17 cellular contexts compared by ENCODE assay signal in the genomic region with DNA sequence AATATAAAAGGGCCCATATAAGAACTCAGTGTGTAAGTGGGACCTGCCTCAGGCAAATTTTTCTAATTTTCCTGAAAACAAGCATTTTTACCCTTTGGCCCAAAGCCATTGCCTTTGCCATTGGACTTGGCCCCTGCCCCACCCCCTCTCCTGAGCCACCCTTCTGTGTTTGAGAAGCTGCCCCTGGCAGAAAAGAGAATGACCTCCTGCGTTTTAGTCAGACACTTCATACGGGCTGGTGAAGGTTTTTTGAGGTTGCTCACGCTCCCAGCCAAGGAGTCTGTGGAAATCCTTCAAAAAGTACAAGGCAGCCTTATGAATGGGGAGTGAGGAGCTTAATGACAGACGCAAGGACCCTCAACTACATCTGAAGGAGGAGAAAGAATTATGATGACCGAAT.
DNase-seq lines count a peak whose midpoint lies in the region; ATAC-seq and TF ChIP-seq lines count a peak whose summit lies in the region.
"Had no signal": no experiment of that assay in that cellular context is flagged by ENCODE, and none has a peak within 500 bp of the region (broad histone marks: within the 10 kb centered on the region; RNA-seq: fewer than 3 reads in every experiment).

No MANE protein-coding gene starts in this region.

- DNase-seq in AG20443 (ENCODE audit: low spot score), result peak; percentile 44
- DNase-seq in adrenal gland, result peak in 4 of 7 donors; percentile 11 to 49 (median 26)
- DNase-seq in left lung, result no peak
- peak in 1 of 49 donors; percentile 35 for DNase-seq in substantia nigra (lab: John Stamatoyannopoulos, UW)
- no peak for DNase-seq in effector memory CD8-positive, alpha-beta T cell
- no peak for DNase-seq in activated CD4-positive, alpha-beta T cell treated with anti-CD3 and anti-CD28 coated beads, Interleukin-2, amount 10 ng/mL, durations not matched to agents 7 days and 5 days
- DNase-seq: CD8-positive, alpha-beta T cell; Karpas-422; MM.1S; NCI-H1105 treated with DMSO at 0.1 percent for 48 hours; NCI-H187; NCI-H446 treated with DMSO at 0.1 percent for 48 hours; NCI-H774; Right ventricle myocardium superior had no signal

- H3K9me3 Mint-ChIP-seq in effector memory CD8-positive, alpha-beta T cell, result no peaks in the 10 kb centered on the region
- H3K9me3 Mint-ChIP-seq in activated CD4-positive, alpha-beta T cell treated with anti-CD3 and anti-CD28 coated beads, Interleukin-2, amount 10 ng/mL, durations not matched to agents 7 days and 5 days, result no peaks in the 10 kb centered on the region
- H3K9me3 Mint-ChIP-seq: CD8-positive, alpha-beta T cell had no signal

- H3K27me3 ChIP-seq in adrenal gland (no peaks in the 10 kb centered on the region), left lung (peaks cover 0 to 40% of the 10 kb centered on the region in 2 donors)

- no peak overlapping the region for H3K27ac ChIP-seq in adrenal gland
- H3K27ac ChIP-seq in left lung, result no peak overlapping the region
- H3K27ac ChIP-seq in substantia nigra (ENCODE audit: low read depth, low read length, poor library complexity, severe bottlenecking), result peak overlapping the region; percentile 3

- ATAC-seq in left lung, result peak; percentile 28
- ATAC-seq in HG02759 (IDR thresholded peaks at IDR 0.05; ENCODE audit: unreplicated experiment), result no peak
- no peak for ATAC-seq in effector memory CD8-positive, alpha-beta T cell (replicated peaks)
- ATAC-seq in GM18909 (IDR thresholded peaks at IDR 0.05; ENCODE audit: poor library complexity, unreplicated experiment), result no peak
- ATAC-seq: CD8-positive, alpha-beta T cell had no signal

- H3K9me3 ChIP-seq in adrenal gland (replicated peaks in 1 of 3) (no peaks in the 10 kb centered on the region), left lung (no peaks in the 10 kb centered on the region)

- peaks cover 0 to 3% of the 10 kb centered on the region in 2 donors for H3K4me1 Mint-ChIP-seq in effector memory CD8-positive, alpha-beta T cell (ENCODE audit: low read depth in 2 of 2)
- no peaks in the 10 kb centered on the region for H3K4me1 Mint-ChIP-seq in activated CD4-positive, alpha-beta T cell treated with anti-CD3 and anti-CD28 coated beads, Interleukin-2, amount 10 ng/mL, durations not matched to agents 7 days and 5 days

- H3K27me3 Mint-ChIP-seq in effector memory CD8-positive, alpha-beta T cell, result peaks cover 12 to 50% of the 10 kb centered on the region in 2 donors
- H3K27me3 Mint-ChIP-seq in activated CD4-positive, alpha-beta T cell treated with anti-CD3 and anti-CD28 coated beads, Interleukin-2, amount 10 ng/mL, durations not matched to agents 7 days and 5 days, result peaks cover 3% of the 10 kb centered on the region

- TF ChIP-seq CTCF in adrenal gland (IDR thresholded peaks at IDR 0.05) (no peak), left lung (IDR thresholded peaks at IDR 0.05) (no peak)

- TF ChIP-seq POLR2A in adrenal gland (IDR thresholded peaks at IDR 0.05), result no peak

- H3K36me3 Mint-ChIP-seq in effector memory CD8-positive, alpha-beta T cell (ENCODE audit: insufficient read depth), result no peaks in the 10 kb centered on the region
- H3K36me3 Mint-ChIP-seq in activated CD4-positive, alpha-beta T cell treated with anti-CD3 and anti-CD28 coated beads, Interleukin-2, amount 10 ng/mL, durations not matched to agents 7 days and 5 days (ENCODE audit: low read depth), result no peaks in the 10 kb centered on the region
- H3K36me3 Mint-ChIP-seq: CD8-positive, alpha-beta T cell had no signal

- CTCF ChIA-PET in activated CD4-positive, alpha-beta T cell treated with anti-CD3 and anti-CD28 coated beads, Interleukin-2, amount 10 ng/mL, durations not matched to agents 7 days and 5 days (lab: Charles Lee), result interaction anchor here (0.8 kb wide), 1 partner anchor 9 kb away, joined by 4 read pairs; no protein-coding TSS in a partner anchor

- intact Hi-C loops in adrenal gland (cut with DNase I), result loop anchor here in 1 of 2 donors (5.0 kb wide), 1 partner anchor 310 kb away; the partner anchor contains the start of gene SLIT3
- intact Hi-C loops in left lung (cut with DNase I), result no loop called here

- H3K4me3 Mint-ChIP-seq in effector memory CD8-positive, alpha-beta T cell, result no peak overlapping the region
- no peak overlapping the region for H3K4me3 Mint-ChIP-seq in activated CD4-positive, alpha-beta T cell treated with anti-CD3 and anti-CD28 coated beads, Interleukin-2, amount 10 ng/mL, durations not matched to agents 7 days and 5 days
- H3K4me3 Mint-ChIP-seq: B cell; CD8-positive, alpha-beta T cell had no signal

- H3K4me1 ChIP-seq in adrenal gland (replicated peaks in 1 of 2), result peaks cover 0 to 7% of the 10 kb centered on the region in 2 donors
- no peaks in the 10 kb centered on the region for H3K4me1 ChIP-seq in left lung

- H3K27ac Mint-ChIP-seq in effector memory CD8-positive, alpha-beta T cell, result no peak overlapping the region
- no peak overlapping the region for H3K27ac Mint-ChIP-seq in activated CD4-positive, alpha-beta T cell treated with anti-CD3 and anti-CD28 coated beads, Interleukin-2, amount 10 ng/mL, durations not matched to agents 7 days and 5 days
- H3K27ac Mint-ChIP-seq: B cell; CD8-positive, alpha-beta T cell had no signal

- 43 to 56% (median 49%) methylated on average over 5 of the region's 5 CpGs for WGBS in adrenal gland, 4 donors

- H3K4me3 ChIP-seq in adrenal gland (no peak overlapping the region), left lung (no peak overlapping the region)

- H3K36me3 ChIP-seq in adrenal gland (replicated peaks in 1 of 2) (no peaks in the 10 kb centered on the region), left lung (no peaks in the 10 kb centered on the region)

- POLR2A ChIA-PET in activated CD4-positive, alpha-beta T cell treated with anti-CD3 and anti-CD28 coated beads, Interleukin-2, amount 10 ng/mL, durations not matched to agents 7 days and 5 days (lab: Charles Lee), result no interaction called here

Comparison
In these comparisons a context has a peak if more than half of its experiments do, and no peak if none do; other contexts are left out.
1. DNase-seq: peak in AG20443 (single experiment) and adrenal gland (4 of 7); none in left lung (0 of 2), effector memory CD8-positive, alpha-beta T cell (0 of 3) and activated CD4-positive, alpha-beta T cell treated with anti-CD3 and anti-CD28 coated beads, Interleukin-2, amount 10 ng/mL, durations not matched to agents 7 days and 5 days (single experiment).